11 cellular contexts compared by ENCODE assay signal in genomic region chr18:58196164-58196563, GRCh38.
A peak's percentile ranks its signal among the peaks of the same experiment; 100 is the strongest.
DNase-seq lines count a peak whose midpoint lies in the region; ATAC-seq and TF ChIP-seq lines count a peak whose summit lies in the region.
"Had no signal": no experiment of that assay in that cellular context is flagged by ENCODE, and none has a peak within 500 bp of the region (broad histone marks: within the 10 kb centered on the region; RNA-seq: fewer than 3 reads in every experiment).

No MANE protein-coding gene starts in this region.

- no peaks in the 10 kb centered on the region for H3K27me3 Mint-ChIP-seq in endothelial cell (ENCODE audit: unreplicated experiment)

- no peaks in the 10 kb centered on the region for H4K20me1 ChIP-seq in neural cell (ENCODE audit: insufficient read depth)

- H3K9me2 ChIP-seq in neural cell (ENCODE audit: insufficient read depth, low read length): no peaks in the 10 kb centered on the region

- H3K4me1 ChIP-seq in ES-I3 (ENCODE audit: insufficient read depth, low read length) (peaks cover 24% of the 10 kb centered on the region), ascending aorta (no peaks in the 10 kb centered on the region)

- H3K9me3 ChIP-seq in ES-I3 (ENCODE audit: control insufficient read depth, insufficient read depth, low read length) (no peaks in the 10 kb centered on the region), neural cell (ENCODE audit: low read length) (no peaks in the 10 kb centered on the region), ascending aorta (no peaks in the 10 kb centered on the region)

- H3K36me3 Mint-ChIP-seq in endothelial cell (ENCODE audit: low read depth, unreplicated experiment): no peaks in the 10 kb centered on the region

- H3K4me3 ChIP-seq in neural cell (ENCODE audit: low read length) (peak overlapping the region; percentile 59), ascending aorta (no peak overlapping the region)

- peak overlapping the region; percentile 85 for H3K4me3 Mint-ChIP-seq in endothelial cell (ENCODE audit: unreplicated experiment)

- H3K36me3 ChIP-seq in ES-I3 (ENCODE audit: insufficient read depth, low read length) (no peaks in the 10 kb centered on the region), neural cell (ENCODE audit: insufficient read depth, low read length) (no peaks in the 10 kb centered on the region), ascending aorta (no peaks in the 10 kb centered on the region)

- no peaks in the 10 kb centered on the region for H3K9me3 Mint-ChIP-seq in endothelial cell (ENCODE audit: unreplicated experiment)

- no peak overlapping the region for H2AFZ ChIP-seq in neural cell (ENCODE audit: low read depth, low read length)

- H3F3A ChIP-seq in neural cell (ENCODE audit: insufficient read depth, low read length, poor library complexity, severe bottlenecking): no peaks in the 10 kb centered on the region

- intact Hi-C loops in ascending aorta (cut with DNase I): no loop called here

- peaks cover 63% of the 10 kb centered on the region for H3K79me2 ChIP-seq in neural cell (replicated peaks; ENCODE audit: insufficient read depth, low read length)

- DNase-seq in M059J (ENCODE audit: low read depth): peak; percentile 88
- DNase-seq in endothelial cell (ENCODE audit: low spot score): no peak
- DNase-seq in GF-D8 (lab: John Stamatoyannopoulos, UW): no peak
- DNase-seq in D341Med (ENCODE audit: low spot score): no peak
- no peak for DNase-seq in ascending aorta (ENCODE audit: low spot score in 2 of 2)
- DNase-seq: DND-41, NCI-H774, T1000 had no signal

- H3K27ac Mint-ChIP-seq in endothelial cell (ENCODE audit: unreplicated experiment): peak overlapping the region; percentile 37

- H3K9ac ChIP-seq in ES-I3 (ENCODE audit: low read depth, low read length) (peak overlapping the region; percentile 59), neural cell (ENCODE audit: low read length) (no peak overlapping the region)

- peaks cover 24% of the 10 kb centered on the region for H3K4me1 Mint-ChIP-seq in endothelial cell (ENCODE audit: unreplicated experiment)

- no peaks in the 10 kb centered on the region for H3K27me3 ChIP-seq in neural cell (ENCODE audit: insufficient read depth, low read depth, low read length)
- H3K27me3 ChIP-seq in ascending aorta: no peaks in the 10 kb centered on the region

- H3K4me2 ChIP-seq in neural cell (ENCODE audit: low read length): peak overlapping the region; percentile 31

- TF ChIP-seq CTCF in endothelial cell (IDR thresholded peaks at IDR 0.05; ENCODE audit: unreplicated experiment): no peak
- TF ChIP-seq CTCF in neural cell (IDR thresholded peaks at IDR 0.05; ENCODE audit: poor library complexity, severe bottlenecking): no peak
- no peak for TF ChIP-seq CTCF in ascending aorta (IDR thresholded peaks at IDR 0.05)

- no peak for TF ChIP-seq RAD21 in neural cell (conservative IDR thresholded peaks at IDR 0.05)

- H3K27ac ChIP-seq in neural cell (ENCODE audit: low read length) (no peak overlapping the region), ascending aorta (no peak overlapping the region)

- no peak for TF ChIP-seq EP300 in neural cell (conservative IDR thresholded peaks at IDR 0.05; ENCODE audit: poor library complexity, severe bottlenecking)

- no peak for ATAC-seq in GM21526 (IDR thresholded peaks at IDR 0.05; ENCODE audit: low FRiP score, unreplicated experiment)

TF ChIP-seq in neural cell, 6 proteins besides CTCF, POLR2A, EP300 and RAD21:
- TF ChIP-seq REST (IDR thresholded peaks at IDR 0.05; ENCODE audit: borderline replicate concordance) (no peak), MXI1 (conservative IDR thresholded peaks at IDR 0.05; ENCODE audit: poor library complexity, severe bottlenecking) (no peak)
TF ChIP-seq in neural cell: peak in this region for 0.
